Comparison of ENCODE assay signal across 8 cellular contexts in the genomic region with DNA sequence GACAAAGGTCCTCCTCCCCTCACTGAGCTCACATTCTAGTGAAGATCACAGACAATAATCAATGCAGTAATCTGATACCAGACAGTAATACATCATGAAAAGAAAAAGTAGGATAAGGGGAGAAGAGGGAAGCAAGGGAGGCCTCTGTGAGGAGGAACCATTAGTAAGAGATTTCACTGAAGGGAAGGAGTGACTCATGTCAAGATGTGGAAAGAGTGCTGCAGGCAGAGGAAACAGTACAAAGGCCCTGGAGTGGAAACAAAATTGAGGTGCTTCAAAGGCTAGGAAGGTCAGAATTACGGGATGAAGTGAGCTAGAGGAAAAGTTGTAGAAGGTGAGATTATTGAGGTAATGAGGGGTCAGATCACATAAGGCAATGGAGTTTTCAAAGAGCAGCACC. TPM values are rescaled to one million over a fixed set of nuclear protein-coding genes. Genes with fewer than 3 reads are reported as not detected.
DNase-seq lines count a peak whose midpoint lies in the region; ATAC-seq and TF ChIP-seq lines count a peak whose summit lies in the region.

No MANE protein-coding gene starts in this region.

- H3K9me3 Mint-ChIP-seq in activated naive CD4-positive, alpha-beta T cell treated with anti-CD3 and anti-CD28 coated beads, Interleukin-2, amount 50 U/mL, for 72 hours, result no peaks in the 10 kb centered on the region

- no peak overlapping the region for H3K9ac ChIP-seq in BLaER1

- H3K27me3 ChIP-seq in BLaER1, result no peaks in the 10 kb centered on the region
- no peaks in the 10 kb centered on the region for H3K27me3 ChIP-seq in left lung

- no peak overlapping the region for H3K27ac ChIP-seq in BLaER1
- H3K27ac ChIP-seq in left lung, result peak overlapping the region; percentile 33 to 88

- no peaks in the 10 kb centered on the region for H3K36me3 ChIP-seq in BLaER1
- H3K36me3 ChIP-seq in left lung, result no peaks in the 10 kb centered on the region

- H3K27ac Mint-ChIP-seq in activated naive CD4-positive, alpha-beta T cell treated with anti-CD3 and anti-CD28 coated beads, Interleukin-2, amount 50 U/mL, for 72 hours, result peak overlapping the region; percentile 78 to 83

- no peaks in the 10 kb centered on the region for H4K20me1 ChIP-seq in BLaER1

- peaks cover 15% of the 10 kb centered on the region for H3K4me1 ChIP-seq in BLaER1
- H3K4me1 ChIP-seq in left lung, result peaks cover 0 to 51% of the 10 kb centered on the region in 2 donors

- in situ Hi-C loops in KBM-7 (cut with MboI; ENCODE audit: low pct_unique_long_range_greater_than_20kb, low sequenced_read_pairs), result no loop called here

- peak overlapping the region; percentile 15; the same call in 1 of the 2 replicates for H3K4me2 ChIP-seq in BLaER1

- H3K4me3 ChIP-seq in BLaER1 (no peak overlapping the region), left lung (no peak overlapping the region)

- peaks cover 31 to 55% of the 10 kb centered on the region in 2 donors for H3K36me3 Mint-ChIP-seq in activated naive CD4-positive, alpha-beta T cell treated with anti-CD3 and anti-CD28 coated beads, Interleukin-2, amount 50 U/mL, for 72 hours

- TF ChIP-seq CTCF in left lung (IDR thresholded peaks at IDR 0.05), result no peak

- H3K9me3 ChIP-seq in BLaER1 (no peaks in the 10 kb centered on the region), left lung (no peaks in the 10 kb centered on the region)

- intact Hi-C loops in left lung (cut with DNase I), result no loop called here

- DNase-seq in KBM-7, result peak; percentile 53
- no peak for DNase-seq in activated naive CD4-positive, alpha-beta T cell treated with anti-CD3 and anti-CD28 coated beads, Interleukin-2, amount 50 U/mL, for 72 hours (ENCODE audit: low spot score in 2 of 2)
- DNase-seq in left lung, result no peak
- DNase-seq in middle frontal gyrus (ENCODE audit: extremely low spot score, low spot score), result no peak
- DNase-seq in NCI-H1105 (lab: John Stamatoyannopoulos, UW), result no peak
- no peak for DNase-seq in NCI-H82 (lab: John Stamatoyannopoulos, UW)

- ATAC-seq in activated naive CD4-positive, alpha-beta T cell treated with anti-CD3 and anti-CD28 coated beads, Interleukin-2, amount 50 U/mL, for 72 hours, result peak; percentile 61 to 78
- ATAC-seq in left lung (peak; percentile 89), HG03521 (IDR thresholded peaks at IDR 0.05; ENCODE audit: unreplicated experiment) (no peak)

RNA-seq across cellular contexts. Expression of a gene that starts 38.1 kb away (rescaled TPM):
- 10 to 100 TPM; 27.4 to 38.7 TPM for total RNA-seq in activated naive CD4-positive, alpha-beta T cell treated with anti-CD3 and anti-CD28 coated beads, Interleukin-2, amount 50 U/mL, for 72 hours
- 10 to 100 TPM; 41.9 to 47.4 TPM for total RNA-seq in left lung

RNA-seq across cellular contexts. Expression of a gene that starts 39.5 kb away (rescaled TPM):
- total RNA-seq in activated naive CD4-positive, alpha-beta T cell treated with anti-CD3 and anti-CD28 coated beads, Interleukin-2, amount 50 U/mL, for 72 hours, result 10 to 100 TPM; 43.3 to 66.9 TPM
- 10 to 100 TPM in 1 of 2 donors, 1 to 10 TPM in 1; 4.1 to 11.9 TPM for total RNA-seq in left lung
